1 cellular context compared by ENCODE assay signal in genomic region chrX:23844502-23845138, GRCh38.
TF ChIP-seq lines count a peak whose summit lies in the region.

No MANE protein-coding gene starts in this region.

TF ChIP-seq in K562, 482 proteins besides CTCF, POLR2A, EP300 and RAD21 (continued from another document and continues in another):
- TF ChIP-seq, protein P1, sequence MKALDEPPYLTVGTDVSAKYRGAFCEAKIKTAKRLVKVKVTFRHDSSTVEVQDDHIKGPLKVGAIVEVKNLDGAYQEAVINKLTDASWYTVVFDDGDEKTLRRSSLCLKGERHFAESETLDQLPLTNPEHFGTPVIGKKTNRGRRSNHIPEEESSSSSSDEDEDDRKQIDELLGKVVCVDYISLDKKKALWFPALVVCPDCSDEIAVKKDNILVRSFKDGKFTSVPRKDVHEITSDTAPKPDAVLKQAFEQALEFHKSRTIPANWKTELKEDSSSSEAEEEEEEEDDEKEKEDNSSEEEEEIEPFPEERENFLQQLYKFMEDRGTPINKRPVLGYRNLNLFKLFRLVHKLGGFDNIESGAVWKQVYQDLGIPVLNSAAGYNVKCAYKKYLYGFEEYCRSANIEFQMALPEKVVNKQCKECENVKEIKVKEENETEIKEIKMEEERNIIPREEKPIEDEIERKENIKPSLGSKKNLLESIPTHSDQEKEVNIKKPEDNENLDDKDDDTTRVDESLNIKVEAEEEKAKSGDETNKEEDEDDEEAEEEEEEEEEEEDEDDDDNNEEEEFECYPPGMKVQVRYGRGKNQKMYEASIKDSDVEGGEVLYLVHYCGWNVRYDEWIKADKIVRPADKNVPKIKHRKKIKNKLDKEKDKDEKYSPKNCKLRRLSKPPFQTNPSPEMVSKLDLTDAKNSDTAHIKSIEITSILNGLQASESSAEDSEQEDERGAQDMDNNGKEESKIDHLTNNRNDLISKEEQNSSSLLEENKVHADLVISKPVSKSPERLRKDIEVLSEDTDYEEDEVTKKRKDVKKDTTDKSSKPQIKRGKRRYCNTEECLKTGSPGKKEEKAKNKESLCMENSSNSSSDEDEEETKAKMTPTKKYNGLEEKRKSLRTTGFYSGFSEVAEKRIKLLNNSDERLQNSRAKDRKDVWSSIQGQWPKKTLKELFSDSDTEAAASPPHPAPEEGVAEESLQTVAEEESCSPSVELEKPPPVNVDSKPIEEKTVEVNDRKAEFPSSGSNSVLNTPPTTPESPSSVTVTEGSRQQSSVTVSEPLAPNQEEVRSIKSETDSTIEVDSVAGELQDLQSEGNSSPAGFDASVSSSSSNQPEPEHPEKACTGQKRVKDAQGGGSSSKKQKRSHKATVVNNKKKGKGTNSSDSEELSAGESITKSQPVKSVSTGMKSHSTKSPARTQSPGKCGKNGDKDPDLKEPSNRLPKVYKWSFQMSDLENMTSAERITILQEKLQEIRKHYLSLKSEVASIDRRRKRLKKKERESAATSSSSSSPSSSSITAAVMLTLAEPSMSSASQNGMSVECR (CRISPR knock-in tag; IDR thresholded peaks at IDR 0.05), result no peak
- TF ChIP-seq ERF (CRISPR knock-in tag; IDR thresholded peaks at IDR 0.05) (no peak), NFE2 (IDR thresholded peaks at IDR 0.05; ENCODE audit: low read depth) (peak; percentile 75), RNF219 (CRISPR knock-in tag; IDR thresholded peaks at IDR 0.05) (no peak), HDAC2 (IDR thresholded peaks at IDR 0.05) (0 out of 2 replicates have a peak, but pooled peaks have one; percentile 41), ZNF780A (CRISPR knock-in tag; IDR thresholded peaks at IDR 0.05) (no peak), ZNF586 (CRISPR knock-in tag; conservative IDR thresholded peaks at IDR 0.05) (no peak), SAP30 (IDR thresholded peaks at IDR 0.05; ENCODE audit: borderline replicate concordance, insufficient read depth, low read depth, low read length, poor library complexity, severe bottlenecking) (no peak), ZNF644 (tag; IDR thresholded peaks at IDR 0.05; ENCODE audit: low read depth) (peak; percentile 74; the same call in 1 of the 2 replicates), ZNF551 (CRISPR knock-in tag; IDR thresholded peaks at IDR 0.05) (no peak), PRPF4 (IDR thresholded peaks at IDR 0.05; ENCODE audit: insufficient read depth, low read depth, low read length, poor library complexity, severe bottlenecking) (no peak), ATF1 (CRISPR knock-in tag; IDR thresholded peaks at IDR 0.05) (no peak), ATF1 (tag; IDR thresholded peaks at IDR 0.05) (no peak), POLR2AphosphoS5 (IDR thresholded peaks at IDR 0.05; ENCODE audit: control insufficient read depth, insufficient read depth, low read depth, low read length) (no peak), SREBF1 (IDR thresholded peaks at IDR 0.05; ENCODE audit: borderline replicate concordance, low read depth, low read length) (no peak), ZBTB1 (CRISPR knock-in tag; IDR thresholded peaks at IDR 0.05; ENCODE audit: borderline replicate concordance, low read depth) (no peak), PRMT5 (CRISPR knock-in tag; IDR thresholded peaks at IDR 0.05) (no peak), TFAP4 (CRISPR knock-in tag; IDR thresholded peaks at IDR 0.05; ENCODE audit: borderline replicate concordance) (no peak), IRF9 (tag; IDR thresholded peaks at IDR 0.05) (no peak), XRCC4 (IDR thresholded peaks at IDR 0.05; ENCODE audit: extremely low read depth, insufficient read depth, insufficient read length) (no peak), HMG20B (CRISPR knock-in tag; IDR thresholded peaks at IDR 0.05) (no peak), CAMTA2 (CRISPR knock-in tag; conservative IDR thresholded peaks at IDR 0.05) (no peak)
- TF ChIP-seq, protein P2, sequence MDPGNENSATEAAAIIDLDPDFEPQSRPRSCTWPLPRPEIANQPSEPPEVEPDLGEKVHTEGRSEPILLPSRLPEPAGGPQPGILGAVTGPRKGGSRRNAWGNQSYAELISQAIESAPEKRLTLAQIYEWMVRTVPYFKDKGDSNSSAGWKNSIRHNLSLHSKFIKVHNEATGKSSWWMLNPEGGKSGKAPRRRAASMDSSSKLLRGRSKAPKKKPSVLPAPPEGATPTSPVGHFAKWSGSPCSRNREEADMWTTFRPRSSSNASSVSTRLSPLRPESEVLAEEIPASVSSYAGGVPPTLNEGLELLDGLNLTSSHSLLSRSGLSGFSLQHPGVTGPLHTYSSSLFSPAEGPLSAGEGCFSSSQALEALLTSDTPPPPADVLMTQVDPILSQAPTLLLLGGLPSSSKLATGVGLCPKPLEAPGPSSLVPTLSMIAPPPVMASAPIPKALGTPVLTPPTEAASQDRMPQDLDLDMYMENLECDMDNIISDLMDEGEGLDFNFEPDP (CRISPR knock-in tag; IDR thresholded peaks at IDR 0.05), result no peak
- TF ChIP-seq, protein P3, sequence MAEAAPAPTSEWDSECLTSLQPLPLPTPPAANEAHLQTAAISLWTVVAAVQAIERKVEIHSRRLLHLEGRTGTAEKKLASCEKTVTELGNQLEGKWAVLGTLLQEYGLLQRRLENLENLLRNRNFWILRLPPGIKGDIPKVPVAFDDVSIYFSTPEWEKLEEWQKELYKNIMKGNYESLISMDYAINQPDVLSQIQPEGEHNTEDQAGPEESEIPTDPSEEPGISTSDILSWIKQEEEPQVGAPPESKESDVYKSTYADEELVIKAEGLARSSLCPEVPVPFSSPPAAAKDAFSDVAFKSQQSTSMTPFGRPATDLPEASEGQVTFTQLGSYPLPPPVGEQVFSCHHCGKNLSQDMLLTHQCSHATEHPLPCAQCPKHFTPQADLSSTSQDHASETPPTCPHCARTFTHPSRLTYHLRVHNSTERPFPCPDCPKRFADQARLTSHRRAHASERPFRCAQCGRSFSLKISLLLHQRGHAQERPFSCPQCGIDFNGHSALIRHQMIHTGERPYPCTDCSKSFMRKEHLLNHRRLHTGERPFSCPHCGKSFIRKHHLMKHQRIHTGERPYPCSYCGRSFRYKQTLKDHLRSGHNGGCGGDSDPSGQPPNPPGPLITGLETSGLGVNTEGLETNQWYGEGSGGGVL (CRISPR knock-in tag; IDR thresholded peaks at IDR 0.05), result no peak
- TF ChIP-seq, protein P4, sequence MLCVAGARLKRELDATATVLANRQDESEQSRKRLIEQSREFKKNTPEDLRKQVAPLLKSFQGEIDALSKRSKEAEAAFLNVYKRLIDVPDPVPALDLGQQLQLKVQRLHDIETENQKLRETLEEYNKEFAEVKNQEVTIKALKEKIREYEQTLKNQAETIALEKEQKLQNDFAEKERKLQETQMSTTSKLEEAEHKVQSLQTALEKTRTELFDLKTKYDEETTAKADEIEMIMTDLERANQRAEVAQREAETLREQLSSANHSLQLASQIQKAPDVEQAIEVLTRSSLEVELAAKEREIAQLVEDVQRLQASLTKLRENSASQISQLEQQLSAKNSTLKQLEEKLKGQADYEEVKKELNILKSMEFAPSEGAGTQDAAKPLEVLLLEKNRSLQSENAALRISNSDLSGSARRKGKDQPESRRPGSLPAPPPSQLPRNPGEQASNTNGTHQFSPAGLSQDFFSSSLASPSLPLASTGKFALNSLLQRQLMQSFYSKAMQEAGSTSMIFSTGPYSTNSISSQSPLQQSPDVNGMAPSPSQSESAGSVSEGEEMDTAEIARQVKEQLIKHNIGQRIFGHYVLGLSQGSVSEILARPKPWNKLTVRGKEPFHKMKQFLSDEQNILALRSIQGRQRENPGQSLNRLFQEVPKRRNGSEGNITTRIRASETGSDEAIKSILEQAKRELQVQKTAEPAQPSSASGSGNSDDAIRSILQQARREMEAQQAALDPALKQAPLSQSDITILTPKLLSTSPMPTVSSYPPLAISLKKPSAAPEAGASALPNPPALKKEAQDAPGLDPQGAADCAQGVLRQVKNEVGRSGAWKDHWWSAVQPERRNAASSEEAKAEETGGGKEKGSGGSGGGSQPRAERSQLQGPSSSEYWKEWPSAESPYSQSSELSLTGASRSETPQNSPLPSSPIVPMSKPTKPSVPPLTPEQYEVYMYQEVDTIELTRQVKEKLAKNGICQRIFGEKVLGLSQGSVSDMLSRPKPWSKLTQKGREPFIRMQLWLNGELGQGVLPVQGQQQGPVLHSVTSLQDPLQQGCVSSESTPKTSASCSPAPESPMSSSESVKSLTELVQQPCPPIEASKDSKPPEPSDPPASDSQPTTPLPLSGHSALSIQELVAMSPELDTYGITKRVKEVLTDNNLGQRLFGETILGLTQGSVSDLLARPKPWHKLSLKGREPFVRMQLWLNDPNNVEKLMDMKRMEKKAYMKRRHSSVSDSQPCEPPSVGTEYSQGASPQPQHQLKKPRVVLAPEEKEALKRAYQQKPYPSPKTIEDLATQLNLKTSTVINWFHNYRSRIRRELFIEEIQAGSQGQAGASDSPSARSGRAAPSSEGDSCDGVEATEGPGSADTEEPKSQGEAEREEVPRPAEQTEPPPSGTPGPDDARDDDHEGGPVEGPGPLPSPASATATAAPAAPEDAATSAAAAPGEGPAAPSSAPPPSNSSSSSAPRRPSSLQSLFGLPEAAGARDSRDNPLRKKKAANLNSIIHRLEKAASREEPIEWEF (CRISPR knock-in tag; IDR thresholded peaks at IDR 0.05), result no peak
- TF ChIP-seq, protein P5, sequence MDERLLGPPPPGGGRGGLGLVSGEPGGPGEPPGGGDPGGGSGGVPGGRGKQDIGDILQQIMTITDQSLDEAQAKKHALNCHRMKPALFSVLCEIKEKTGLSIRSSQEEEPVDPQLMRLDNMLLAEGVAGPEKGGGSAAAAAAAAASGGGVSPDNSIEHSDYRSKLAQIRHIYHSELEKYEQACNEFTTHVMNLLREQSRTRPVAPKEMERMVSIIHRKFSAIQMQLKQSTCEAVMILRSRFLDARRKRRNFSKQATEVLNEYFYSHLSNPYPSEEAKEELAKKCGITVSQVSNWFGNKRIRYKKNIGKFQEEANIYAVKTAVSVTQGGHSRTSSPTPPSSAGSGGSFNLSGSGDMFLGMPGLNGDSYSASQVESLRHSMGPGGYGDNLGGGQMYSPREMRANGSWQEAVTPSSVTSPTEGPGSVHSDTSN (CRISPR knock-in tag; IDR thresholded peaks at IDR 0.05; ENCODE audit: low read depth), result no peak
- TF ChIP-seq, protein P5 (tag; conservative IDR thresholded peaks at IDR 0.05; ENCODE audit: low read depth), result peak; percentile 56; the same call in 1 of the 2 replicates
- TF ChIP-seq, protein P6, sequence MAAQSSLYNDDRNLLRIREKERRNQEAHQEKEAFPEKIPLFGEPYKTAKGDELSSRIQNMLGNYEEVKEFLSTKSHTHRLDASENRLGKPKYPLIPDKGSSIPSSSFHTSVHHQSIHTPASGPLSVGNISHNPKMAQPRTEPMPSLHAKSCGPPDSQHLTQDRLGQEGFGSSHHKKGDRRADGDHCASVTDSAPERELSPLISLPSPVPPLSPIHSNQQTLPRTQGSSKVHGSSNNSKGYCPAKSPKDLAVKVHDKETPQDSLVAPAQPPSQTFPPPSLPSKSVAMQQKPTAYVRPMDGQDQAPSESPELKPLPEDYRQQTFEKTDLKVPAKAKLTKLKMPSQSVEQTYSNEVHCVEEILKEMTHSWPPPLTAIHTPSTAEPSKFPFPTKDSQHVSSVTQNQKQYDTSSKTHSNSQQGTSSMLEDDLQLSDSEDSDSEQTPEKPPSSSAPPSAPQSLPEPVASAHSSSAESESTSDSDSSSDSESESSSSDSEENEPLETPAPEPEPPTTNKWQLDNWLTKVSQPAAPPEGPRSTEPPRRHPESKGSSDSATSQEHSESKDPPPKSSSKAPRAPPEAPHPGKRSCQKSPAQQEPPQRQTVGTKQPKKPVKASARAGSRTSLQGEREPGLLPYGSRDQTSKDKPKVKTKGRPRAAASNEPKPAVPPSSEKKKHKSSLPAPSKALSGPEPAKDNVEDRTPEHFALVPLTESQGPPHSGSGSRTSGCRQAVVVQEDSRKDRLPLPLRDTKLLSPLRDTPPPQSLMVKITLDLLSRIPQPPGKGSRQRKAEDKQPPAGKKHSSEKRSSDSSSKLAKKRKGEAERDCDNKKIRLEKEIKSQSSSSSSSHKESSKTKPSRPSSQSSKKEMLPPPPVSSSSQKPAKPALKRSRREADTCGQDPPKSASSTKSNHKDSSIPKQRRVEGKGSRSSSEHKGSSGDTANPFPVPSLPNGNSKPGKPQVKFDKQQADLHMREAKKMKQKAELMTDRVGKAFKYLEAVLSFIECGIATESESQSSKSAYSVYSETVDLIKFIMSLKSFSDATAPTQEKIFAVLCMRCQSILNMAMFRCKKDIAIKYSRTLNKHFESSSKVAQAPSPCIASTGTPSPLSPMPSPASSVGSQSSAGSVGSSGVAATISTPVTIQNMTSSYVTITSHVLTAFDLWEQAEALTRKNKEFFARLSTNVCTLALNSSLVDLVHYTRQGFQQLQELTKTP (IDR thresholded peaks at IDR 0.05; ENCODE audit: low read depth in 1 of 2, partially characterized antibody in 2 of 2), result no peak
